In the genomic region with DNA sequence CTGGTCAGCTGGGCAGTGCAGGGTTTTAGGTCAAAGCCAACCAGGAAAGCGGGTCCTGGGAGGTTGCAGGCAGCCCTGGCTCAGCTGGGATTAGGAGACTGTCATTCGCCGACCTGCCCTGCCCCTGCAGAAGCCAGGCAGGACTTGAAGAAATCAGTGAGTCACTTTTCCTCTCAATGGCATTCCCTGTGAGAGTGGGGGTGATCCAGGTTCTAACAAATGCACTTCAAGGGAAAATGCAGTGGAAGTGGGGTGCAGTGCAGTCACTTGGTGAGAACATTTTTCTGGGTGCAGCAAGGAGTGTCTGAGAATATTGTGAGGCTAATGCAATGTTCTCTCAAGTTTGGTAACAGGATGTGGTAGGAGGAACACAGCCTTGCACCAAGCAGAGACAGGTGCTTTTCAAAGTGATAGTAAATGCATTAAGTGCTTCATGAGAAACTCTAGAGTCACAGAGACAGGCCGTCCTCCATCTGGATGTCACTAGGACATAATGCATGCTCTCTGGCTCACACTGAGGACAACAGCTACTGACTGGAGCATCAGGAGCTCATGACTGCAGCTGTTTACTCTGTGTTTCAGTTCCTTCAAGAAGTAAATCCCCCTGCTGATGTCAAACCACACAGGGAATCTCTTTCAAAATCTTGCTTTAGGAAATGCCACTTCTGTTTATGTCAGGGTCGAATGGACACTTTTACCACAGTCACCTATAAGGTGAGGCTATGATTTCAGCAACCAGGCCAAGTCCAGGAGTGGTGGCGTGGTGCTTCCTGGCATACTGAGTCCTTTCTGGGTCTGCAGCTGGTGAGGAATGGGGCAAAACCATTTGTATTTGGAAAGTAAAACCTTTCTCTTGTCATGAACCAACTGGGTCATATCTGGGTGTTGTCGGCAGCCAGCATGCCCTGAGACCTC, we compare ENCODE assay signal across 1 cellular context.
A peak's percentile ranks its signal among the peaks of the same experiment; 100 is the strongest.
TF ChIP-seq lines count a peak whose summit lies in the region.

No MANE protein-coding gene starts in this region.

TF ChIP-seq in GM12878, 131 proteins besides CTCF, POLR2A, EP300 and RAD21 (continued from another document and continues in another):
- TF ChIP-seq, protein P1, sequence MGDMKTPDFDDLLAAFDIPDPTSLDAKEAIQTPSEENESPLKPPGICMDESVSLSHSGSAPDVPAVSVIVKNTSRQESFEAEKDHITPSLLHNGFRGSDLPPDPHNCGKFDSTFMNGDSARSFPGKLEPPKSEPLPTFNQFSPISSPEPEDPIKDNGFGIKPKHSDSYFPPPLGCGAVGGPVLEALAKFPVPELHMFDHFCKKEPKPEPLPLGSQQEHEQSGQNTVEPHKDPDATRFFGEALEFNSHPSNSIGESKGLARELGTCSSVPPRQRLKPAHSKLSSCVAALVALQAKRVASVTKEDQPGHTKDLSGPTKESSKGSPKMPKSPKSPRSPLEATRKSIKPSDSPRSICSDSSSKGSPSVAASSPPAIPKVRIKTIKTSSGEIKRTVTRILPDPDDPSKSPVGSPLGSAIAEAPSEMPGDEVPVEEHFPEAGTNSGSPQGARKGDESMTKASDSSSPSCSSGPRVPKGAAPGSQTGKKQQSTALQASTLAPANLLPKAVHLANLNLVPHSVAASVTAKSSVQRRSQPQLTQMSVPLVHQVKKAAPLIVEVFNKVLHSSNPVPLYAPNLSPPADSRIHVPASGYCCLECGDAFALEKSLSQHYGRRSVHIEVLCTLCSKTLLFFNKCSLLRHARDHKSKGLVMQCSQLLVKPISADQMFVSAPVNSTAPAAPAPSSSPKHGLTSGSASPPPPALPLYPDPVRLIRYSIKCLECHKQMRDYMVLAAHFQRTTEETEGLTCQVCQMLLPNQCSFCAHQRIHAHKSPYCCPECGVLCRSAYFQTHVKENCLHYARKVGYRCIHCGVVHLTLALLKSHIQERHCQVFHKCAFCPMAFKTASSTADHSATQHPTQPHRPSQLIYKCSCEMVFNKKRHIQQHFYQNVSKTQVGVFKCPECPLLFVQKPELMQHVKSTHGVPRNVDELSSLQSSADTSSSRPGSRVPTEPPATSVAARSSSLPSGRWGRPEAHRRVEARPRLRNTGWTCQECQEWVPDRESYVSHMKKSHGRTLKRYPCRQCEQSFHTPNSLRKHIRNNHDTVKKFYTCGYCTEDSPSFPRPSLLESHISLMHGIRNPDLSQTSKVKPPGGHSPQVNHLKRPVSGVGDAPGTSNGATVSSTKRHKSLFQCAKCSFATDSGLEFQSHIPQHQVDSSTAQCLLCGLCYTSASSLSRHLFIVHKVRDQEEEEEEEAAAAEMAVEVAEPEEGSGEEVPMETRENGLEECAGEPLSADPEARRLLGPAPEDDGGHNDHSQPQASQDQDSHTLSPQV (IDR thresholded peaks at IDR 0.05): no peak; the same call in 1 of the 2 replicates
- TF ChIP-seq ETV6 (conservative IDR thresholded peaks at IDR 0.05 in 1 of 2, IDR thresholded peaks at IDR 0.05 in 1 of 2; ENCODE audit: borderline replicate concordance in 1 of 2, low read depth in 1 of 2) (peak in 1 of 2 experiments; percentile 93; a peak in 2 of 4 replicates), SREBF2 (IDR thresholded peaks at IDR 0.05; ENCODE audit: low read length) (no peak), PAX5 (IDR thresholded peaks at IDR 0.05; ENCODE audit: borderline replicate concordance, low read depth, low read length) (peak; percentile 63), BHLHE40 (IDR thresholded peaks at IDR 0.05; ENCODE audit: borderline replicate concordance in 1 of 2, low read depth in 2 of 2, low read length in 1 of 2) (peak; percentile 58 to 63; a peak in 3 of 4 replicates), NR2C1 (IDR thresholded peaks at IDR 0.05) (no peak), GATAD2B (conservative IDR thresholded peaks at IDR 0.05; ENCODE audit: low read depth) (peak; percentile 72), WRNIP1 (IDR thresholded peaks at IDR 0.05; ENCODE audit: borderline replicate concordance, low read depth, low read length) (peak; percentile 84; the same call in 1 of the 2 replicates), NFYA (IDR thresholded peaks at IDR 0.05; ENCODE audit: borderline replicate concordance, low read depth, low read length) (no peak), SREBF1 (IDR thresholded peaks at IDR 0.05; ENCODE audit: low read length) (no peak; the same call in 1 of the 2 replicates), ZNF384 (IDR thresholded peaks at IDR 0.05; ENCODE audit: borderline replicate concordance, low read depth, low read length) (no peak), NRF1 (conservative IDR thresholded peaks at IDR 0.05; ENCODE audit: low read depth, low read length) (no peak), CBX5 (IDR thresholded peaks at IDR 0.05; ENCODE audit: low read depth) (no peak), IKZF2 (IDR thresholded peaks at IDR 0.05) (peak; percentile 98 to 99), ESRRA (IDR thresholded peaks at IDR 0.05; ENCODE audit: low read length) (no peak), ZNF24 (IDR thresholded peaks at IDR 0.05) (peak; percentile 76), SUPT20H (IDR thresholded peaks at IDR 0.05; ENCODE audit: borderline replicate concordance, control insufficient read depth, low read depth, low read length) (no peak), SUZ12 (IDR thresholded peaks at IDR 0.05; ENCODE audit: unreplicated experiment) (no peak), ASH2L (IDR thresholded peaks at IDR 0.05; ENCODE audit: borderline replicate concordance, low read depth) (no peak), CHD1 (IDR thresholded peaks at IDR 0.05; ENCODE audit: low read depth, low read length) (no peak), CHD4 (IDR thresholded peaks at IDR 0.05) (no peak), MTA3 (IDR thresholded peaks at IDR 0.05; ENCODE audit: borderline replicate concordance, low read length) (peak; percentile 97; the same call in 1 of the 2 replicates), HDAC2 (IDR thresholded peaks at IDR 0.05) (no peak), ZBED1 (IDR thresholded peaks at IDR 0.05; ENCODE audit: borderline replicate concordance) (peak; percentile 88; the same call in 1 of the 2 replicates), BMI1 (IDR thresholded peaks at IDR 0.05; ENCODE audit: borderline replicate concordance) (no peak; the same call in 1 of the 2 replicates), ZNF622 (IDR thresholded peaks at IDR 0.05) (no peak), MXI1 (IDR thresholded peaks at IDR 0.05; ENCODE audit: low read depth, low read length) (peak; percentile 84; the same call in 1 of the 2 replicates), CHD2 (IDR thresholded peaks at IDR 0.05; ENCODE audit: borderline replicate concordance, low read depth, low read length) (peak; percentile 15; the same call in 1 of the 2 replicates)
- TF ChIP-seq, protein P2, sequence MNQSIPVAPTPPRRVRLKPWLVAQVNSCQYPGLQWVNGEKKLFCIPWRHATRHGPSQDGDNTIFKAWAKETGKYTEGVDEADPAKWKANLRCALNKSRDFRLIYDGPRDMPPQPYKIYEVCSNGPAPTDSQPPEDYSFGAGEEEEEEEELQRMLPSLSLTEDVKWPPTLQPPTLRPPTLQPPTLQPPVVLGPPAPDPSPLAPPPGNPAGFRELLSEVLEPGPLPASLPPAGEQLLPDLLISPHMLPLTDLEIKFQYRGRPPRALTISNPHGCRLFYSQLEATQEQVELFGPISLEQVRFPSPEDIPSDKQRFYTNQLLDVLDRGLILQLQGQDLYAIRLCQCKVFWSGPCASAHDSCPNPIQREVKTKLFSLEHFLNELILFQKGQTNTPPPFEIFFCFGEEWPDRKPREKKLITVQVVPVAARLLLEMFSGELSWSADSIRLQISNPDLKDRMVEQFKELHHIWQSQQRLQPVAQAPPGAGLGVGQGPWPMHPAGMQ (IDR thresholded peaks at IDR 0.05; ENCODE audit: borderline replicate concordance): no peak
- TF ChIP-seq, protein P3, sequence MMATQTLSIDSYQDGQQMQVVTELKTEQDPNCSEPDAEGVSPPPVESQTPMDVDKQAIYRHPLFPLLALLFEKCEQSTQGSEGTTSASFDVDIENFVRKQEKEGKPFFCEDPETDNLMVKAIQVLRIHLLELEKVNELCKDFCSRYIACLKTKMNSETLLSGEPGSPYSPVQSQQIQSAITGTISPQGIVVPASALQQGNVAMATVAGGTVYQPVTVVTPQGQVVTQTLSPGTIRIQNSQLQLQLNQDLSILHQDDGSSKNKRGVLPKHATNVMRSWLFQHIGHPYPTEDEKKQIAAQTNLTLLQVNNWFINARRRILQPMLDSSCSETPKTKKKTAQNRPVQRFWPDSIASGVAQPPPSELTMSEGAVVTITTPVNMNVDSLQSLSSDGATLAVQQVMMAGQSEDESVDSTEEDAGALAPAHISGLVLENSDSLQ (IDR thresholded peaks at IDR 0.05): peak; percentile 89
- TF ChIP-seq, protein P4, sequence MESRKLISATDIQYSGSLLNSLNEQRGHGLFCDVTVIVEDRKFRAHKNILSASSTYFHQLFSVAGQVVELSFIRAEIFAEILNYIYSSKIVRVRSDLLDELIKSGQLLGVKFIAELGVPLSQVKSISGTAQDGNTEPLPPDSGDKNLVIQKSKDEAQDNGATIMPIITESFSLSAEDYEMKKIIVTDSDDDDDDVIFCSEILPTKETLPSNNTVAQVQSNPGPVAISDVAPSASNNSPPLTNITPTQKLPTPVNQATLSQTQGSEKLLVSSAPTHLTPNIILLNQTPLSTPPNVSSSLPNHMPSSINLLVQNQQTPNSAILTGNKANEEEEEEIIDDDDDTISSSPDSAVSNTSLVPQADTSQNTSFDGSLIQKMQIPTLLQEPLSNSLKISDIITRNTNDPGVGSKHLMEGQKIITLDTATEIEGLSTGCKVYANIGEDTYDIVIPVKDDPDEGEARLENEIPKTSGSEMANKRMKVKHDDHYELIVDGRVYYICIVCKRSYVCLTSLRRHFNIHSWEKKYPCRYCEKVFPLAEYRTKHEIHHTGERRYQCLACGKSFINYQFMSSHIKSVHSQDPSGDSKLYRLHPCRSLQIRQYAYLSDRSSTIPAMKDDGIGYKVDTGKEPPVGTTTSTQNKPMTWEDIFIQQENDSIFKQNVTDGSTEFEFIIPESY (IDR thresholded peaks at IDR 0.05): no peak
- TF ChIP-seq, protein P5, sequence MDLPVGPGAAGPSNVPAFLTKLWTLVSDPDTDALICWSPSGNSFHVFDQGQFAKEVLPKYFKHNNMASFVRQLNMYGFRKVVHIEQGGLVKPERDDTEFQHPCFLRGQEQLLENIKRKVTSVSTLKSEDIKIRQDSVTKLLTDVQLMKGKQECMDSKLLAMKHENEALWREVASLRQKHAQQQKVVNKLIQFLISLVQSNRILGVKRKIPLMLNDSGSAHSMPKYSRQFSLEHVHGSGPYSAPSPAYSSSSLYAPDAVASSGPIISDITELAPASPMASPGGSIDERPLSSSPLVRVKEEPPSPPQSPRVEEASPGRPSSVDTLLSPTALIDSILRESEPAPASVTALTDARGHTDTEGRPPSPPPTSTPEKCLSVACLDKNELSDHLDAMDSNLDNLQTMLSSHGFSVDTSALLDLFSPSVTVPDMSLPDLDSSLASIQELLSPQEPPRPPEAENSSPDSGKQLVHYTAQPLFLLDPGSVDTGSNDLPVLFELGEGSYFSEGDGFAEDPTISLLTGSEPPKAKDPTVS (IDR thresholded peaks at IDR 0.05; ENCODE audit: low read depth, low read length): no peak
- TF ChIP-seq, protein P6, sequence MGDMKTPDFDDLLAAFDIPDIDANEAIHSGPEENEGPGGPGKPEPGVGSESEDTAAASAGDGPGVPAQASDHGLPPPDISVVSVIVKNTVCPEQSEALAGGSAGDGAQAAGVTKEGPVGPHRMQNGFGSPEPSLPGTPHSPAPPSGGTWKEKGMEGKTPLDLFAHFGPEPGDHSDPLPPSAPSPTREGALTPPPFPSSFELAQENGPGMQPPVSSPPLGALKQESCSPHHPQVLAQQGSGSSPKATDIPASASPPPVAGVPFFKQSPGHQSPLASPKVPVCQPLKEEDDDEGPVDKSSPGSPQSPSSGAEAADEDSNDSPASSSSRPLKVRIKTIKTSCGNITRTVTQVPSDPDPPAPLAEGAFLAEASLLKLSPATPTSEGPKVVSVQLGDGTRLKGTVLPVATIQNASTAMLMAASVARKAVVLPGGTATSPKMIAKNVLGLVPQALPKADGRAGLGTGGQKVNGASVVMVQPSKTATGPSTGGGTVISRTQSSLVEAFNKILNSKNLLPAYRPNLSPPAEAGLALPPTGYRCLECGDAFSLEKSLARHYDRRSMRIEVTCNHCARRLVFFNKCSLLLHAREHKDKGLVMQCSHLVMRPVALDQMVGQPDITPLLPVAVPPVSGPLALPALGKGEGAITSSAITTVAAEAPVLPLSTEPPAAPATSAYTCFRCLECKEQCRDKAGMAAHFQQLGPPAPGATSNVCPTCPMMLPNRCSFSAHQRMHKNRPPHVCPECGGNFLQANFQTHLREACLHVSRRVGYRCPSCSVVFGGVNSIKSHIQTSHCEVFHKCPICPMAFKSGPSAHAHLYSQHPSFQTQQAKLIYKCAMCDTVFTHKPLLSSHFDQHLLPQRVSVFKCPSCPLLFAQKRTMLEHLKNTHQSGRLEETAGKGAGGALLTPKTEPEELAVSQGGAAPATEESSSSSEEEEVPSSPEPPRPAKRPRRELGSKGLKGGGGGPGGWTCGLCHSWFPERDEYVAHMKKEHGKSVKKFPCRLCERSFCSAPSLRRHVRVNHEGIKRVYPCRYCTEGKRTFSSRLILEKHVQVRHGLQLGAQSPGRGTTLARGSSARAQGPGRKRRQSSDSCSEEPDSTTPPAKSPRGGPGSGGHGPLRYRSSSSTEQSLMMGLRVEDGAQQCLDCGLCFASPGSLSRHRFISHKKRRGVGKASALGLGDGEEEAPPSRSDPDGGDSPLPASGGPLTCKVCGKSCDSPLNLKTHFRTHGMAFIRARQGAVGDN (IDR thresholded peaks at IDR 0.05): peak; percentile 92
- TF ChIP-seq, protein P7, sequence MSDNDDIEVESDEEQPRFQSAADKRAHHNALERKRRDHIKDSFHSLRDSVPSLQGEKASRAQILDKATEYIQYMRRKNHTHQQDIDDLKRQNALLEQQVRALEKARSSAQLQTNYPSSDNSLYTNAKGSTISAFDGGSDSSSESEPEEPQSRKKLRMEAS (IDR thresholded peaks at IDR 0.05; ENCODE audit: low read depth, low read length): peak; percentile 71
- TF ChIP-seq, protein P8, sequence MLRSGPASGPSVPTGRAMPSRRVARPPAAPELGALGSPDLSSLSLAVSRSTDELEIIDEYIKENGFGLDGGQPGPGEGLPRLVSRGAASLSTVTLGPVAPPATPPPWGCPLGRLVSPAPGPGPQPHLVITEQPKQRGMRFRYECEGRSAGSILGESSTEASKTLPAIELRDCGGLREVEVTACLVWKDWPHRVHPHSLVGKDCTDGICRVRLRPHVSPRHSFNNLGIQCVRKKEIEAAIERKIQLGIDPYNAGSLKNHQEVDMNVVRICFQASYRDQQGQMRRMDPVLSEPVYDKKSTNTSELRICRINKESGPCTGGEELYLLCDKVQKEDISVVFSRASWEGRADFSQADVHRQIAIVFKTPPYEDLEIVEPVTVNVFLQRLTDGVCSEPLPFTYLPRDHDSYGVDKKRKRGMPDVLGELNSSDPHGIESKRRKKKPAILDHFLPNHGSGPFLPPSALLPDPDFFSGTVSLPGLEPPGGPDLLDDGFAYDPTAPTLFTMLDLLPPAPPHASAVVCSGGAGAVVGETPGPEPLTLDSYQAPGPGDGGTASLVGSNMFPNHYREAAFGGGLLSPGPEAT (IDR thresholded peaks at IDR 0.05; ENCODE audit: low read depth): peak; percentile 98
